In genomic region chr17:81394831-81395599, GRCh38 we compare ENCODE assay signal across 8 cellular contexts. TPM values are rescaled to one million over a fixed set of nuclear protein-coding genes. Genes with fewer than 3 reads are reported as not detected.
A peak's percentile ranks its signal among the peaks of the same experiment; 100 is the strongest.
DNase-seq lines count a peak whose midpoint lies in the region; ATAC-seq and TF ChIP-seq lines count a peak whose summit lies in the region.

Gene BAHCC1 (plus strand): TSS chr17:81395457. CDS start chr17:81399740, 4,283 bp downstream.

- DNase-seq in BE2C: peak; percentile 100
- peak; percentile 100 for DNase-seq in HFFc6
- DNase-seq in NCI-H526 (lab: John Stamatoyannopoulos, UW): peak; percentile 99 to 100
- peak; percentile 66 to 87 for DNase-seq in activated CD4-positive, alpha-beta T cell treated with anti-CD3 and anti-CD28 coated beads, Interleukin-2, amount 50 U/mL, for 24 hours (ENCODE audit: low read depth in 1 of 2, low spot score in 1 of 2)
- peak; percentile 95 for DNase-seq in cortex of kidney (lab: John Stamatoyannopoulos, UW)
- DNase-seq in kidney glomerular epithelial cell (lab: John Stamatoyannopoulos, UW): peak; percentile 97
- DNase-seq in stimulated activated CD4-positive, alpha-beta T cell treated with anti-CD3 and anti-CD28 coated beads, Interleukin-15, amount 100 ng/mL, for 1 hour (ENCODE audit: low read depth in 1 of 2, low spot score in 1 of 2): peak; percentile 36 to 79

- H3K4me1 ChIP-seq in BE2C: peaks cover 7% of the 10 kb centered on the region

- peaks cover 37% of the 10 kb centered on the region for H3K4me1 Mint-ChIP-seq in HFFc6 (ENCODE audit: low read depth)

- no peaks in the 10 kb centered on the region for H3K9me3 ChIP-seq in BE2C

- H3K9me3 Mint-ChIP-seq in HFFc6: no peaks in the 10 kb centered on the region

- peak within 1 kb of the TSS; percentile 87 for H3K4me3 Mint-ChIP-seq in HFFc6

- no peak for TF ChIP-seq CTCF in BE2C (IDR thresholded peaks at IDR 0.05; ENCODE audit: low read depth, low read length)
- TF ChIP-seq CTCF in HFFc6 (IDR thresholded peaks at IDR 0.05): no peak

- H3K27me3 ChIP-seq in BE2C: peaks cover 24% of the 10 kb centered on the region

- H3K27ac Mint-ChIP-seq in HFFc6: peak within 1 kb of the TSS; percentile 94

- no peaks in the 10 kb centered on the region for H3K36me3 ChIP-seq in BE2C

- H3K27me3 Mint-ChIP-seq in HFFc6 (ENCODE audit: insufficient read depth): peaks cover 9% of the 10 kb centered on the region

- H3K36me3 Mint-ChIP-seq in HFFc6 (ENCODE audit: low read depth): peaks cover 3% of the 10 kb centered on the region; the same call in 1 of the 2 replicates

- H3K4me3 ChIP-seq in BE2C (ENCODE audit: low read depth, low read length): peak within 1 kb of the TSS; percentile 89

- no peak for ATAC-seq in HG03342 (IDR thresholded peaks at IDR 0.05; ENCODE audit: unreplicated experiment)

RNA-seq across cellular contexts. Expression of gene BAHCC1, which starts in this region (rescaled TPM):
- polyA plus RNA-seq in BE2C (2012; ENCODE audit: insufficient read depth, insufficient read length, low read depth): 23.2 TPM
- 1 to 10 TPM; 7.3 to 9.7 (median 8.3) TPM for total RNA-seq in HFFc6 (2021; fragmentation: NEBNext Ultra II Directional; extraction: Animal tissue kit (Norgen Biotek cat#: 25700))
